ENCODE assay signal across 18 cellular contexts in genomic region chr18:79309572-79310278, GRCh38.
DNase-seq lines count a peak whose midpoint lies in the region; ATAC-seq and TF ChIP-seq lines count a peak whose summit lies in the region.
"Had no signal": no experiment of that assay in that cellular context is flagged by ENCODE, and none has a peak within 500 bp of the region (broad histone marks: within the 10 kb centered on the region; RNA-seq: fewer than 3 reads in every experiment).

No MANE protein-coding gene starts in this region.

- no peak for TF ChIP-seq CTCF in progenitor cell of endocrine pancreas (IDR thresholded peaks at IDR 0.05; ENCODE audit: unreplicated experiment)

- TF ChIP-seq RAD21 in Ishikawa (IDR thresholded peaks at IDR 0.05; ENCODE audit: low read depth), result no peak

- no peak overlapping the region for H3K4me3 Mint-ChIP-seq in activated naive CD8-positive, alpha-beta T cell
- no peak overlapping the region for H3K4me3 Mint-ChIP-seq in activated naive CD8-positive, alpha-beta T cell treated with anti-CD3 and anti-CD28 coated beads, Interleukin-2, amount 50 U/mL, for 24 hours
- no peak overlapping the region for H3K4me3 Mint-ChIP-seq in effector memory CD8-positive, alpha-beta T cell
- no peak overlapping the region for H3K4me3 Mint-ChIP-seq in progenitor cell of endocrine pancreas (ENCODE audit: low read depth)

- no peaks in the 10 kb centered on the region for H3K27me3 Mint-ChIP-seq in activated naive CD8-positive, alpha-beta T cell
- no peaks in the 10 kb centered on the region for H3K27me3 Mint-ChIP-seq in activated naive CD8-positive, alpha-beta T cell treated with anti-CD3 and anti-CD28 coated beads, Interleukin-2, amount 50 U/mL, for 24 hours
- no peaks in the 10 kb centered on the region for H3K27me3 Mint-ChIP-seq in effector memory CD8-positive, alpha-beta T cell
- no peaks in the 10 kb centered on the region for H3K27me3 Mint-ChIP-seq in progenitor cell of endocrine pancreas

- DNase-seq in activated naive CD8-positive, alpha-beta T cell treated with anti-CD3 and anti-CD28 coated beads, Interleukin-2, amount 50 U/mL, for 24 hours, result no peak
- no peak for DNase-seq in effector memory CD8-positive, alpha-beta T cell
- DNase-seq in progenitor cell of endocrine pancreas (ENCODE audit: low spot score, unreplicated experiment) (no peak), pons (ENCODE audit: low spot score) (no peak)
- no peak for DNase-seq in activated CD8-positive, alpha-beta memory T cell treated with anti-CD3 and anti-CD28 coated beads, Interleukin-2, amount 50 U/mL, for 48 hours
- DNase-seq: Caco-2, EL, Kasumi-1, MM.1S, NCI-H1092 treated with DMSO at 0.1 percent for 48 hours, NCI-H1694 treated with DMSO at 0.1 percent for 48 hours, NCI-H2107, NCI-H345, OCI-M1 had no signal

- H3K4me1 Mint-ChIP-seq in activated naive CD8-positive, alpha-beta T cell (ENCODE audit: low read depth), result no peaks in the 10 kb centered on the region
- no peaks in the 10 kb centered on the region for H3K4me1 Mint-ChIP-seq in activated naive CD8-positive, alpha-beta T cell treated with anti-CD3 and anti-CD28 coated beads, Interleukin-2, amount 50 U/mL, for 24 hours
- peaks cover 2 to 3% of the 10 kb centered on the region in 2 donors for H3K4me1 Mint-ChIP-seq in effector memory CD8-positive, alpha-beta T cell (ENCODE audit: low read depth in 2 of 2)
- peaks cover under 1% of the 10 kb centered on the region for H3K4me1 Mint-ChIP-seq in progenitor cell of endocrine pancreas (ENCODE audit: low read depth)

- no peak for ATAC-seq in activated naive CD8-positive, alpha-beta T cell treated with anti-CD3 and anti-CD28 coated beads, Interleukin-2, amount 50 U/mL, for 24 hours
- no peak for ATAC-seq in effector memory CD8-positive, alpha-beta T cell (replicated peaks)
- no peak for ATAC-seq in GM18517 (IDR thresholded peaks at IDR 0.05; ENCODE audit: unreplicated experiment)
- ATAC-seq: HCT116 had no signal

- H3K36me3 Mint-ChIP-seq in activated naive CD8-positive, alpha-beta T cell, result peaks cover 44% of the 10 kb centered on the region
- H3K36me3 Mint-ChIP-seq in activated naive CD8-positive, alpha-beta T cell treated with anti-CD3 and anti-CD28 coated beads, Interleukin-2, amount 50 U/mL, for 24 hours (ENCODE audit: low read depth), result peaks cover 38% of the 10 kb centered on the region
- peaks cover 27% of the 10 kb centered on the region for H3K36me3 Mint-ChIP-seq in effector memory CD8-positive, alpha-beta T cell (ENCODE audit: insufficient read depth)
- H3K36me3 Mint-ChIP-seq in progenitor cell of endocrine pancreas (ENCODE audit: insufficient read depth), result peaks cover 12% of the 10 kb centered on the region

- peak overlapping the region; percentile 47 for H3K27ac Mint-ChIP-seq in activated naive CD8-positive, alpha-beta T cell
- H3K27ac Mint-ChIP-seq in activated naive CD8-positive, alpha-beta T cell treated with anti-CD3 and anti-CD28 coated beads, Interleukin-2, amount 50 U/mL, for 24 hours, result no peak overlapping the region
- H3K27ac Mint-ChIP-seq in effector memory CD8-positive, alpha-beta T cell, result peak overlapping the region; percentile 8 to 59
- peak overlapping the region; percentile 7 for H3K27ac Mint-ChIP-seq in progenitor cell of endocrine pancreas

- TF ChIP-seq EP300 in Ishikawa (IDR thresholded peaks at IDR 0.05; ENCODE audit: borderline replicate concordance), result no peak

- peaks cover 5% of the 10 kb centered on the region for H3K9me3 Mint-ChIP-seq in activated naive CD8-positive, alpha-beta T cell (ENCODE audit: low read depth)
- peaks cover 4% of the 10 kb centered on the region for H3K9me3 Mint-ChIP-seq in activated naive CD8-positive, alpha-beta T cell treated with anti-CD3 and anti-CD28 coated beads, Interleukin-2, amount 50 U/mL, for 24 hours
- H3K9me3 Mint-ChIP-seq in effector memory CD8-positive, alpha-beta T cell, result no peaks in the 10 kb centered on the region
- no peaks in the 10 kb centered on the region for H3K9me3 Mint-ChIP-seq in progenitor cell of endocrine pancreas (ENCODE audit: low read depth)

TF ChIP-seq in Ishikawa, 13 proteins besides CTCF, POLR2A, EP300 and RAD21:
- TF ChIP-seq YY1 (IDR thresholded peaks at IDR 0.05; ENCODE audit: low read depth), result no peak
- TF ChIP-seq CEBPB (IDR thresholded peaks at IDR 0.05), result peak; percentile 69
- no peak for TF ChIP-seq MAX (IDR thresholded peaks at IDR 0.05)
- TF ChIP-seq EGR1 (IDR thresholded peaks at IDR 0.05), result no peak
